9 cellular contexts compared by ENCODE assay signal in the genomic region with DNA sequence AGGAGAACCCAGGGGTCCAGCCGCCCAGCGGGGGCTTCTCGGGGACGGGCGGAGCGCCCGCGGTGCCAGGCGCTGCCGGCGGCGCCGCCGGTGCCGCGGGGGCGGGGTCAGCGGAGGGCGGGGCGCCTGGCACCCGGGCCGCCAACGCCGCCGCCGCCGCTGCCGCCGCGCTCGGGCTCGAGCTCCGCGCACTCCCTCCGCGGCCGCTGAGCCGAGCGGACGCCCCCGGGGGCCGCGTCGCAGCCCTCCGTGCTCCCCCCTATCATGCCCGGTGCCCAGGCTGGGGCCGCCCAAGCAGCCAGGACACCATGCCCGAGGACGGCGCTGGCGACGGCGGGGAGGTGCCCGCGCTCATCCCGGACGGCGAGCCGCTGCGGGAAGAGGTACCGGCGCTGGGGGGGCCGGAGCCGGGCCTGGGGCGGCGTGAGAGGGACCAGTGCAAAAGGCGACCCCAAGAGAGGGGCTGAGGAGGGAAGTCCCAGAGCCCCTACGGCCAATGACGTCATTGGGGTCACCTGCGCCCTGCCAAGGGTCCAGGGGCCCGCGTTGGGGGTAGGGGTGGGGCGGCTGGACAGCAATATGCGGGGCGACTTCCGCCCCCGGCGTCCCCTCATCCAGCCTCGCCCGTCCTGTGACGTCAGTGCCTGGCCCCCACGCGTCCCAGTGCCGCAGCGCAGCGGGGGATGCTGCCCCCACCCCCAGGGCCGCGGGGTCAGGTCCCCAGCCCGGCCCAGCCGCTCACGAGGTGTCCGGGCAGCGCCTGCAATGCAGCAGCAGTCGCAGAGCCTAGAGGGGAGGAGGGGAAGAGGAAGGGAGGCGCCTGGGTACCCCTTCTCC. TPM values are rescaled to one million over a fixed set of nuclear protein-coding genes. Genes with fewer than 3 reads are reported as not detected.
DNase-seq lines count a peak whose midpoint lies in the region; ATAC-seq and TF ChIP-seq lines count a peak whose summit lies in the region.
"Had no signal": no experiment of that assay in that cellular context is flagged by ENCODE, and none has a peak within 500 bp of the region (broad histone marks: within the 10 kb centered on the region; RNA-seq: fewer than 3 reads in every experiment).

A gene (plus strand): TSS at position 189 of the 837 bp plus-strand sequence. CDS start 120 bp downstream, at position 309.

- peaks cover 28 to 40% (median 35%) of the 10 kb centered on the region in 3 donors for H3K4me1 Mint-ChIP-seq in T-cell

- H3K27me3 Mint-ChIP-seq in T-cell: peaks cover 12 to 21% of the 10 kb centered on the region in 2 donors

- no peaks in the 10 kb centered on the region for H3K36me3 Mint-ChIP-seq in T-cell

- TF ChIP-seq EP300 in gastroesophageal sphincter (IDR thresholded peaks at IDR 0.05): no peak

- CTCF ChIA-PET in T-cell (lab: Charles Lee): interaction anchor here in 1 of 2 donors (0.6 to 1.1 kb wide), 2 partner anchors 10 to 20 kb away, joined by 4 read pairs; no protein-coding TSS in a partner anchor

- POLR2A ChIA-PET in T-cell (lab: Charles Lee): interaction anchor here in 1 of 2 donors (0.6 kb wide), 2 partner anchors 24 to 1513 kb away, joined by 3 to 6 read pairs; no protein-coding TSS in a partner anchor

- H3K4me1 ChIP-seq in gastroesophageal sphincter (peaks cover 0 to 42% (median 12%) of the 10 kb centered on the region in 3 donors), skeletal muscle satellite cell (ENCODE audit: control insufficient read depth, insufficient read depth, low read length) (peaks cover 15% of the 10 kb centered on the region)

- H3K9me3 Mint-ChIP-seq in T-cell: no peaks in the 10 kb centered on the region

- H3K36me3 ChIP-seq in gastroesophageal sphincter (no peaks in the 10 kb centered on the region), skeletal muscle satellite cell (ENCODE audit: insufficient read depth, low read length) (peaks cover 3% of the 10 kb centered on the region)

- WGBS in gastroesophageal sphincter (ENCODE audit: low coverage in 1 of 2), 2 donors: no CpG with 5 or more reads among the region's 95 CpGs

- ATAC-seq in T-cell (replicated peaks in 1 of 4) (no peak), gastroesophageal sphincter (no peak), HG03175 (IDR thresholded peaks at IDR 0.05; ENCODE audit: unreplicated experiment) (no peak)

- H3K9me3 ChIP-seq in gastroesophageal sphincter: no peaks in the 10 kb centered on the region
- H3K9me3 ChIP-seq in skeletal muscle satellite cell (replicated peaks; ENCODE audit: low read length): no peaks in the 10 kb centered on the region

- H3K4me3 Mint-ChIP-seq in T-cell: peak within 1 kb of the TSS; percentile 84 to 93 (median 89)

- no peak within 1 kb of the TSS for H3K9ac ChIP-seq in skeletal muscle satellite cell (ENCODE audit: low read depth, low read length)

- H3K27me3 ChIP-seq in gastroesophageal sphincter (peaks cover 60% of the 10 kb centered on the region), skeletal muscle satellite cell (ENCODE audit: control insufficient read depth, insufficient read depth, low read length) (peaks cover 42% of the 10 kb centered on the region)

- H3K27ac ChIP-seq in gastroesophageal sphincter: no peak within 1 kb of the TSS

- H3K4me3 ChIP-seq in gastroesophageal sphincter: peak within 1 kb of the TSS; percentile 27 to 53
- peak within 1 kb of the TSS; percentile 59 for H3K4me3 ChIP-seq in skeletal muscle satellite cell (ENCODE audit: low read length)

- H3K27ac Mint-ChIP-seq in T-cell: peak within 1 kb of the TSS in 1 of 2 donors; percentile 49

- TF ChIP-seq POLR2A in gastroesophageal sphincter (IDR thresholded peaks at IDR 0.05): no peak

- peak within 1 kb of the TSS; percentile 69 for H3K4me2 ChIP-seq in skeletal muscle satellite cell (ENCODE audit: low read length)

- DNase-seq in DMS 273 (lab: John Stamatoyannopoulos, UW; ENCODE audit: unreplicated experiment) (peak; percentile 58), DMS 273 treated with DMSO at 0.1 percent for 48 hours (lab: John Stamatoyannopoulos, UW) (no peak), T-cell (peak in 3 of 34 experiments; percentile 31 to 47 (median 35)), NCI-H2029 treated with DMSO at 0.1 percent for 48 hours (lab: John Stamatoyannopoulos, UW) (no peak), HK-2 (ENCODE audit: unreplicated experiment) (no peak)

- TF ChIP-seq CTCF in gastroesophageal sphincter (IDR thresholded peaks at IDR 0.05): no peak

RNA-seq across cellular contexts. Expression of the gene that starts here (rescaled TPM):
- total RNA-seq in T-cell (under 1 TPM in 4 of 5 donors, not detected in 1; 0.19 to 0.33 (median 0.23) TPM), gastroesophageal sphincter (under 1 TPM in 1 of 4 donors, not detected in 3; 0.66 TPM)
- total RNA-seq in skeletal muscle satellite cell (2012; rRNA removed): 0.22 TPM in 1 of 2 replicates, not detected in the other
- total RNA-seq: M059J had no signal
